ENCODE assay signal across 10 cellular contexts in the genomic region with DNA sequence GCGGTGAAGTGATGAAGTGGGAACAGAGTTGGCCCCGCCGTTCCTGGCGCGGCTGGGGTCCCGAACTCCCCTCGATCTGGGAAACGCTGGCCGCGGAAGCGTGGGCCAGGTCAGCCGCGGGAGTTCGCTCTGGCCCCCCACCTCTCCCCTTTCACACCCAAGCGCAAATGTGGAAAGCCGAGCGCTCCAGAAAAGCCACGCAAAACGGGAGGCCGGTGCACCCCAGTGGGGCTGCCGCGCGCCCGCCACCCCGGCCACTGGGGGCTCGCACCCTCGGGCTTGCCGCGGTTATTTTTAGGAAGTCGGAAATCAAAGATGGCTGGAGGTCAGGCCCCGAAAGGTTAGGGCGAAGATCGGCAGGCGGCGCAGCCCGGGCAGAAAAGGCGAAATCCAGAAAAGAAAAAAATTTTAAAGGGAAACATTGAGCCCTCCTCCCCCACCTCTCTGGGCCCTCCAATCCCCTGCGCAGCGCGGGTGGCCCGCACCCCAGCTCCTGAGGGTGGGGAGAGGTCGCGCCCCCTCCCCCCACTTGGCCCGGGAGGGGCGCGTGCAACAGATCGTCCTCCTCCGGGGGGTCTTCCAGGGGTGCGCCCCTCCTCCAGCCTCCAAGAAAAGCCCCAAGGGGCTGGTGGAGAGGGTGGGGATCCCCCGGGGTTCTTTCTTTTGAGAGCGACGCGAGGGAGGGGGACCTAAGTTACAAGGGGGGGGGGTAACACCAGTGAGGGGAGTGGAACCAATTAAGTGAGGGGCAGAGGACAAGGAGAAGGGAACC. TPM values are rescaled to one million over a fixed set of nuclear protein-coding genes. Genes with fewer than 3 reads are reported as not detected.
DNase-seq lines count a peak whose midpoint lies in the region; TF ChIP-seq lines count a peak whose summit lies in the region.
"Had no signal": no experiment of that assay in that cellular context is flagged by ENCODE, and none has a peak within 500 bp of the region (broad histone marks: within the 10 kb centered on the region; RNA-seq: fewer than 3 reads in every experiment).

No MANE protein-coding gene starts in this region.

- no peak for TF ChIP-seq POLR2A in thyroid gland (IDR thresholded peaks at IDR 0.05)

- TF ChIP-seq CTCF in astrocyte of the cerebellum (IDR thresholded peaks at IDR 0.05; ENCODE audit: low read depth, low read length, missing control alignments) = peak; percentile 26
- no peak for TF ChIP-seq CTCF in thyroid gland (IDR thresholded peaks at IDR 0.05)

- H3K27me3 Mint-ChIP-seq in immature natural killer cell (ENCODE audit: low read depth in 3 of 3) = peaks cover 11 to 17% (median 15%) of the 10 kb centered on the region in 3 donors

- H3K4me3 ChIP-seq in astrocyte of the cerebellum (ENCODE audit: low read depth, low read length) (peak overlapping the region; percentile 50), thyroid gland (replicated peaks in 1 of 3) (peak overlapping the region in 2 of 3 donors; percentile 54 to 57)

- no peaks in the 10 kb centered on the region for H3K27me3 ChIP-seq in thyroid gland

- intact Hi-C loops in thyroid gland (cut with DNase I) = no loop called here

- H3K9me3 Mint-ChIP-seq in immature natural killer cell = no peaks in the 10 kb centered on the region

- H3K4me1 ChIP-seq in thyroid gland = peaks cover 23 to 35% of the 10 kb centered on the region in 2 donors

- H3K27ac ChIP-seq in thyroid gland = peak overlapping the region; percentile 35 to 78 (median 52)

- WGBS in thyroid gland, 2 donors = 0 to 1% methylated on average over 29 to 47 of the region's 53 CpGs

- no peaks in the 10 kb centered on the region for H3K36me3 Mint-ChIP-seq in immature natural killer cell

- no peaks in the 10 kb centered on the region for H3K9me3 ChIP-seq in thyroid gland

- H3K4me3 Mint-ChIP-seq in immature natural killer cell = peak overlapping the region; percentile 82 to 88 (median 85)

- no peak overlapping the region for H3K27ac Mint-ChIP-seq in immature natural killer cell

- DNase-seq in SKM-1 treated with dmso at 0.1 percent for 144 hours (lab: John Stamatoyannopoulos, UW; ENCODE audit: unreplicated experiment) (peak; percentile 28), SKM-1 (lab: John Stamatoyannopoulos, UW; ENCODE audit: unreplicated experiment) (no peak), astrocyte of the cerebellum (ENCODE audit: low read depth) (no peak), immature natural killer cell (peak; percentile 10 to 25 (median 16)), thyroid gland (peak; percentile 37 to 40), C1 segment of cervical spinal cord (lab: John Stamatoyannopoulos, UW) (no peak), hepatic stellate cell (ENCODE audit: low spot score) (no peak)
- no peak for DNase-seq in central memory CD4-positive, alpha-beta T cell
- DNase-seq: DND-41 had no signal

- H3K4me1 Mint-ChIP-seq in immature natural killer cell = peaks cover 16 to 23% of the 10 kb centered on the region in 2 donors

- in situ Hi-C loops in astrocyte of the cerebellum (cut with HindIII; ENCODE audit: low sequenced_read_pairs) = no loop called here

- no peaks in the 10 kb centered on the region for H3K36me3 ChIP-seq in thyroid gland

RNA-seq across cellular contexts. Expression of gene SALL4, which starts 0.9 kb away (rescaled TPM):
- under 1 TPM in 1 of 3 donors, not detected in 2; 0.08 TPM for polyA plus RNA-seq in immature natural killer cell
- 10 to 100 TPM in 1 of 4 donors, 1 to 10 TPM in 3; 3.1 to 13.6 (median 6.7) TPM for total RNA-seq in thyroid gland
- total RNA-seq: mononuclear cell had no signal

RNA-seq across cellular contexts. Expression of gene ATP9A, which starts 33.2 kb away (rescaled TPM):
- polyA plus RNA-seq in immature natural killer cell = 1 to 10 TPM in 2 of 3 donors, under 1 TPM in 1; 0.82 to 2.8 (median 1.2) TPM
- 10 to 100 TPM; 52.5 to 72.8 (median 61.7) TPM for total RNA-seq in thyroid gland

Comparison
In these comparisons a context has a peak if more than half of its experiments do, and no peak if none do; other contexts are left out.
1. DNase-seq: peak in SKM-1 treated with dmso at 0.1 percent for 144 hours (single experiment), immature natural killer cell (3 of 3) and thyroid gland (2 of 2); none in SKM-1 (single experiment), astrocyte of the cerebellum (single experiment), C1 segment of cervical spinal cord (0 of 14), central memory CD4-positive, alpha-beta T cell (single experiment) and hepatic stellate cell (single experiment).